1 cellular context compared by ENCODE assay signal in genomic region chr1:44698138-44698537, GRCh38.
TF ChIP-seq lines count a peak whose summit lies in the region.

No MANE protein-coding gene starts in this region.

TF ChIP-seq in K562, 482 proteins besides CTCF, POLR2A, EP300 and RAD21:
- TF ChIP-seq KHSRP (IDR thresholded peaks at IDR 0.05), result no peak
- TF ChIP-seq MEIS2 (IDR thresholded peaks at IDR 0.05; ENCODE audit: partially characterized antibody), result peak; percentile 37
TF ChIP-seq in K562: peak in this region for 1.
